In genomic region chr20:39825950-39826349, GRCh38 we compare ENCODE assay signal across 12 cellular contexts.
DNase-seq lines count a peak whose midpoint lies in the region; ATAC-seq and TF ChIP-seq lines count a peak whose summit lies in the region.
"Had no signal": no experiment of that assay in that cellular context is flagged by ENCODE, and none has a peak within 500 bp of the region (broad histone marks: within the 10 kb centered on the region; RNA-seq: fewer than 3 reads in every experiment).

No MANE protein-coding gene starts in this region.

- POLR2A ChIA-PET in MCF 10A (lab: Yijun Ruan, JAX): interaction anchor here (0.6 to 5.3 kb wide), 19 partner anchors 11 to 1662 kb away, joined by 3 to 49 read pairs (median 4); partner anchors contain the start of gene MAFB

- no peak overlapping the region for H3K4me3 Mint-ChIP-seq in MCF 10A (ENCODE audit: unreplicated experiment)

- DNase-seq in MCF 10A (ENCODE audit: unreplicated experiment) (no peak), breast epithelium (ENCODE audit: low spot score in 2 of 2) (no peak), NB4 (ENCODE audit: low read depth) (peak; percentile 4), suprapubic skin (ENCODE audit: low spot score in 2 of 2) (no peak), NCI-H82 (lab: John Stamatoyannopoulos, UW) (no peak), G401 (ENCODE audit: low spot score) (no peak), trophoblast cell (no peak)
- DNase-seq: kidney; Right ventricle myocardium superior; stimulated activated naive CD4-positive, alpha-beta T cell treated with Interleukin-2 at 50 U/mL for 16 hours had no signal

- in situ Hi-C loops in G401 (cut with HindIII; ENCODE audit: low sequenced_read_pairs): no loop called here

- peaks cover 2% of the 10 kb centered on the region for H3K79me1 ChIP-seq in trophoblast cell (ENCODE audit: low read length)

- no TSS peak for BruUV-seq in MCF 10A (replicated peaks; lab: Mats Ljungman, UMichigan)

- no peak overlapping the region for H4K91ac ChIP-seq in trophoblast cell (ENCODE audit: low read depth, low read length)

- H3K27ac Mint-ChIP-seq in MCF 10A (ENCODE audit: low read depth, unreplicated experiment): peak overlapping the region; percentile 2

- intact Hi-C loops in MCF 10A (cut with micrococcal nuclease) (no loop called here), breast epithelium (cut with DNase I; ENCODE audit: low total_unique reads) (no loop called here)

- H3K18ac ChIP-seq in trophoblast cell (ENCODE audit: low read length): no peak overlapping the region

- ATAC-seq in HG02840 (IDR thresholded peaks at IDR 0.05; ENCODE audit: low FRiP score, unreplicated experiment): peak; percentile 49
- ATAC-seq: A549 had no signal

- TF ChIP-seq POLR2A in breast epithelium (IDR thresholded peaks at IDR 0.05) (no peak), NB4 (IDR thresholded peaks at IDR 0.05; ENCODE audit: extremely low read depth, insufficient read length) (no peak), suprapubic skin (IDR thresholded peaks at IDR 0.05) (no peak)

- H3K4me1 ChIP-seq in breast epithelium (no peaks in the 10 kb centered on the region), suprapubic skin (peaks cover 30% of the 10 kb centered on the region), trophoblast cell (ENCODE audit: control insufficient read depth in 1 of 2, insufficient read depth in 2 of 2, low read length in 2 of 2) (peaks cover 5 to 12% of the 10 kb centered on the region in 2 experiments)
- H3K4me1 ChIP-seq: A549 had no signal

- no peaks in the 10 kb centered on the region for H3K27me3 Mint-ChIP-seq in MCF 10A (ENCODE audit: insufficient read depth, unreplicated experiment)

- CTCF ChIA-PET in MCF 10A (lab: Yijun Ruan, JAX): interaction anchor here (0.5 to 3.2 kb wide), 17 partner anchors 17 to 1416 kb away, joined by 3 to 10 read pairs (median 4); partner anchors contain the start of gene MAFB

- H3K27me3 ChIP-seq in breast epithelium: no peaks in the 10 kb centered on the region
- H3K27me3 ChIP-seq in suprapubic skin: no peaks in the 10 kb centered on the region
- no peaks in the 10 kb centered on the region for H3K27me3 ChIP-seq in trophoblast cell (ENCODE audit: insufficient read depth, low read length)

- 44% methylated on average over 3 of the region's 3 CpGs for WGBS in suprapubic skin
- no CpG with 5 or more reads among the region's 3 CpGs for WGBS in trophoblast cell (ENCODE audit: extremely low coverage, insufficient coverage, insufficient read length)

- no peak overlapping the region for H2AFZ ChIP-seq in trophoblast cell (ENCODE audit: insufficient read depth, low read length, poor library complexity)

- H3K9me3 Mint-ChIP-seq in MCF 10A (ENCODE audit: unreplicated experiment): no peaks in the 10 kb centered on the region

- H3K27ac ChIP-seq in breast epithelium (no peak overlapping the region), suprapubic skin (peak overlapping the region; percentile 54), trophoblast cell (ENCODE audit: low read depth, low read length) (no peak overlapping the region)
- H3K27ac ChIP-seq: A549 had no signal

- H3K79me2 ChIP-seq in trophoblast cell (ENCODE audit: control insufficient read depth, insufficient read depth, low read length, poor library complexity): no peaks in the 10 kb centered on the region

- no peaks in the 10 kb centered on the region for H3K9me3 ChIP-seq in breast epithelium
- H3K9me3 ChIP-seq in suprapubic skin: no peaks in the 10 kb centered on the region
- H3K9me3 ChIP-seq in trophoblast cell (ENCODE audit: insufficient read depth, low read depth, low read length): no peaks in the 10 kb centered on the region
- H3K9me3 ChIP-seq: A549 had no signal

- no peak overlapping the region for H3K4me3 ChIP-seq in breast epithelium
- H3K4me3 ChIP-seq in NB4 (ENCODE audit: low read depth, low read length): no peak overlapping the region
- no peak overlapping the region for H3K4me3 ChIP-seq in suprapubic skin
- H3K4me3 ChIP-seq in trophoblast cell (ENCODE audit: low read depth, low read length): no peak overlapping the region
- H3K4me3 ChIP-seq: A549 had no signal

- H2BK5ac ChIP-seq in trophoblast cell (ENCODE audit: low read depth, low read length, poor library complexity): no peak overlapping the region

- H2BK120ac ChIP-seq in trophoblast cell (ENCODE audit: insufficient read depth, low read length, poor library complexity): no peak overlapping the region

- TF ChIP-seq CTCF in MCF 10A (IDR thresholded peaks at IDR 0.05; ENCODE audit: unreplicated experiment) (no peak), breast epithelium (IDR thresholded peaks at IDR 0.05) (no peak), NB4 (IDR thresholded peaks at IDR 0.05; ENCODE audit: low read depth, low read length) (no peak), suprapubic skin (IDR thresholded peaks at IDR 0.05) (no peak)

- H3K4me1 Mint-ChIP-seq in MCF 10A (ENCODE audit: insufficient read depth, unreplicated experiment): peaks cover 28% of the 10 kb centered on the region

- no peak overlapping the region for H2AK5ac ChIP-seq in trophoblast cell (ENCODE audit: low read length)

- H3K9ac ChIP-seq in trophoblast cell (ENCODE audit: low read length): no peak overlapping the region

- H3K36me3 ChIP-seq in breast epithelium (no peaks in the 10 kb centered on the region), suprapubic skin (no peaks in the 10 kb centered on the region), trophoblast cell (ENCODE audit: control insufficient read depth in 1 of 2, insufficient read depth in 2 of 2, low read length in 2 of 2) (no peaks in the 10 kb centered on the region)

- no peak overlapping the region for H2BK12ac ChIP-seq in trophoblast cell (ENCODE audit: low read length)

- no peak overlapping the region for H4K8ac ChIP-seq in trophoblast cell (ENCODE audit: low read depth, low read length)

- no peak overlapping the region for H3K14ac ChIP-seq in trophoblast cell (ENCODE audit: low read length)

- H3K4me2 ChIP-seq in trophoblast cell (ENCODE audit: low read length): no peak overlapping the region
- H3K4me2 ChIP-seq: A549 had no signal

- H3K4ac ChIP-seq in trophoblast cell (ENCODE audit: low read depth, low read length): no peak overlapping the region

- TF ChIP-seq EP300 in suprapubic skin (IDR thresholded peaks at IDR 0.05): no peak

- no peaks in the 10 kb centered on the region for H3K36me3 Mint-ChIP-seq in MCF 10A (ENCODE audit: insufficient read depth, unreplicated experiment)

- no peak overlapping the region for H3K23ac ChIP-seq in trophoblast cell (ENCODE audit: low read length)

- no peak overlapping the region for H4K12ac ChIP-seq in trophoblast cell (ENCODE audit: low read depth, low read length)
